In the genomic region with DNA sequence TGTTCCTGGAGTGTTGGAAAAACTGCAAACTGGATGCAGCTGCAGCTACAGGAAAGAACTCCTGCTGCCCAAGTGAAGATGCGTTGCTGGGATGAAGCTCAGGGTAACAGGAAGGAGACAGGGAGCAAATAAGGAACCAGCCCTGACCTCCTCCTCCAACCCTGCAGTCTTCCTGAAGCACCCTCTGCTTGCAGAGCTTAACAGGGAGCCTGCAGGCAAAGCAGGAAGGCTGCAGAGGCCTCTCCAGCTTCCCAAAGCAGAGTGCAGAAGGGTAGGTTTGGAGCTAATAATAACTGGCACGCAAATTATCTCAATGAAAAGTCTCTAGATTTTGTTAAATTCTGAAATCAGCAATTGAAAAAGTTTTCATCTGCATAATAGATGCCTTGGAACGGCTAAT, we compare ENCODE assay signal across 1 cellular context.
TF ChIP-seq lines count a peak whose summit lies in the region.

No MANE protein-coding gene starts in this region.

TF ChIP-seq in K562, 482 proteins besides CTCF, POLR2A, EP300 and RAD21 (continued from another document):
- no peak for TF ChIP-seq ZFP1 (CRISPR knock-in tag; IDR thresholded peaks at IDR 0.05)
